In genomic region chr9:121660876-121661275, GRCh38 we compare ENCODE assay signal across 27 cellular contexts. TPM values are rescaled to one million over a fixed set of nuclear protein-coding genes. Genes with fewer than 3 reads are reported as not detected.
"Had no signal": no experiment of that assay in that cellular context is flagged by ENCODE, and none has a peak within 500 bp of the region (broad histone marks: within the 10 kb centered on the region; RNA-seq: fewer than 3 reads in every experiment).

No MANE protein-coding gene starts in this region.

- H3K4me3 ChIP-seq: breast epithelium, K562, SJSA1 had no signal

- H3K4me3 Mint-ChIP-seq: activated CD4-positive, alpha-beta T cell treated with anti-CD3 and anti-CD28 coated beads, Interleukin-2, amount 10 ng/mL, durations not matched to agents 24 days and 14 days; activated CD8-positive, alpha-beta T cell treated with anti-CD3 and anti-CD28 coated beads for 36 hours; activated naive CD8-positive, alpha-beta T cell treated with anti-CD3 and anti-CD28 coated beads for 36 hours; activated T-cell treated with anti-CD3 and anti-CD28 coated beads, Interleukin-2, amount 50 U/mL, for 72 hours; activated T-helper 17 cell treated with anti-CD3 and anti-CD28 coated beads, Interleukin-2, amount 50 U/mL, for 72 hours; T-helper 1 cell treated with Interleukin-12 subunit alpha and Interleukin-12 subunit beta and Interleukin-4 antibody, amounts not matched to agents 30 μg/mL and 1 μg/mL, for 36 hours; T-helper 2 cell treated with Interferon-gamma antibody and Interleukin-4, amounts not matched to agents 5 μg/mL and 100 μg/mL, for 36 hours had no signal

- H3K4me1 Mint-ChIP-seq: activated CD4-positive, alpha-beta T cell treated with anti-CD3 and anti-CD28 coated beads, Interleukin-2, amount 10 ng/mL, durations not matched to agents 24 days and 14 days; activated naive CD8-positive, alpha-beta T cell treated with anti-CD3 and anti-CD28 coated beads for 36 hours; activated T-helper 17 cell treated with anti-CD3 and anti-CD28 coated beads, Interleukin-2, amount 50 U/mL, for 72 hours had no signal

- DNase-seq: activated CD4-positive, alpha-beta T cell treated with anti-CD3 and anti-CD28 coated beads, Interleukin-2, amount 10 ng/mL, durations not matched to agents 24 days and 14 days; activated CD4-positive, alpha-beta T cell treated with anti-CD3 and anti-CD28 coated beads, Interleukin-2, amount 50 U/mL, for 4 hours; activated CD8-positive, alpha-beta T cell treated with anti-CD3 and anti-CD28 coated beads for 36 hours; activated effector memory CD4-positive, alpha-beta T cell treated with anti-CD3 and anti-CD28 coated beads, Interleukin-2, amount 50 U/mL, for 16 hours; activated naive CD4-positive, alpha-beta T cell; activated naive CD4-positive, alpha-beta T cell treated with anti-CD3 and anti-CD28 coated beads, Interleukin-2, amount 50 U/mL, for 16 hours; activated naive CD8-positive, alpha-beta T cell treated with anti-CD3 and anti-CD28 coated beads for 36 hours; activated T-cell treated with anti-CD3 and anti-CD28 coated beads, Interleukin-2, amount 50 U/mL, for 1 hour; activated T-cell treated with anti-CD3 and anti-CD28 coated beads, Interleukin-2, amount 50 U/mL, for 72 hours; amniotic stem cell; aorta; NCI-H1092 treated with DMSO at 0.1 percent for 48 hours; NCI-H1417 treated with DMSO at 0.1 percent for 48 hours; NCI-H187 treated with DMSO at 0.1 percent for 48 hours; NCI-H2081; NCI-H2171 treated with DMSO at 0.1 percent for 48 hours; NCI-H226; NCI-H524 treated with DMSO at 0.1 percent for 48 hours; SHP77; SK-N-SH had no signal

- H3K4me1 ChIP-seq: breast epithelium, SJSA1 had no signal

- ATAC-seq: activated CD8-positive, alpha-beta T cell treated with anti-CD3 and anti-CD28 coated beads for 36 hours; activated T-cell treated with anti-CD3 and anti-CD28 coated beads, Interleukin-2, amount 50 U/mL, for 72 hours; activated T-helper 17 cell treated with anti-CD3 and anti-CD28 coated beads, Interleukin-2, amount 50 U/mL, for 72 hours; K562; Panc1 had no signal

- H3K27ac ChIP-seq: SJSA1 had no signal

- H3K27ac Mint-ChIP-seq: activated CD4-positive, alpha-beta T cell treated with anti-CD3 and anti-CD28 coated beads, Interleukin-2, amount 10 ng/mL, durations not matched to agents 24 days and 14 days; activated CD8-positive, alpha-beta T cell treated with anti-CD3 and anti-CD28 coated beads for 36 hours; activated naive CD8-positive, alpha-beta T cell treated with anti-CD3 and anti-CD28 coated beads for 36 hours; activated T-cell treated with anti-CD3 and anti-CD28 coated beads, Interleukin-2, amount 50 U/mL, for 72 hours; activated T-helper 17 cell treated with anti-CD3 and anti-CD28 coated beads, Interleukin-2, amount 50 U/mL, for 72 hours; T-helper 1 cell treated with Interleukin-12 subunit alpha and Interleukin-12 subunit beta and Interleukin-4 antibody, amounts not matched to agents 30 μg/mL and 1 μg/mL, for 36 hours; T-helper 2 cell treated with Interferon-gamma antibody and Interleukin-4, amounts not matched to agents 5 μg/mL and 100 μg/mL, for 36 hours had no signal

- H3K9me3 Mint-ChIP-seq: activated CD4-positive, alpha-beta T cell treated with anti-CD3 and anti-CD28 coated beads, Interleukin-2, amount 10 ng/mL, durations not matched to agents 24 days and 14 days; activated CD8-positive, alpha-beta T cell treated with anti-CD3 and anti-CD28 coated beads for 36 hours; activated naive CD8-positive, alpha-beta T cell treated with anti-CD3 and anti-CD28 coated beads for 36 hours; activated T-cell treated with anti-CD3 and anti-CD28 coated beads, Interleukin-2, amount 50 U/mL, for 72 hours; activated T-helper 17 cell treated with anti-CD3 and anti-CD28 coated beads, Interleukin-2, amount 50 U/mL, for 72 hours; T-helper 1 cell treated with Interleukin-12 subunit alpha and Interleukin-12 subunit beta and Interleukin-4 antibody, amounts not matched to agents 30 μg/mL and 1 μg/mL, for 36 hours; T-helper 2 cell treated with Interferon-gamma antibody and Interleukin-4, amounts not matched to agents 5 μg/mL and 100 μg/mL, for 36 hours had no signal

- H3K27me3 ChIP-seq: breast epithelium had no signal

- H3K36me3 ChIP-seq: breast epithelium, SJSA1 had no signal

- H3K36me3 Mint-ChIP-seq: activated naive CD8-positive, alpha-beta T cell treated with anti-CD3 and anti-CD28 coated beads for 36 hours had no signal

- H3K9me3 ChIP-seq: breast epithelium, SJSA1, SK-N-SH had no signal

RNA-seq across cellular contexts. Expression of gene DAB2IP, which starts 9.4 kb away (rescaled TPM):
- total RNA-seq: activated CD4-positive, alpha-beta T cell treated with anti-CD3 and anti-CD28 coated beads, Interleukin-2, amount 10 ng/mL, durations not matched to agents 24 days and 14 days had no signal
